ENCODE assay signal across 12 cellular contexts in the genomic region with DNA sequence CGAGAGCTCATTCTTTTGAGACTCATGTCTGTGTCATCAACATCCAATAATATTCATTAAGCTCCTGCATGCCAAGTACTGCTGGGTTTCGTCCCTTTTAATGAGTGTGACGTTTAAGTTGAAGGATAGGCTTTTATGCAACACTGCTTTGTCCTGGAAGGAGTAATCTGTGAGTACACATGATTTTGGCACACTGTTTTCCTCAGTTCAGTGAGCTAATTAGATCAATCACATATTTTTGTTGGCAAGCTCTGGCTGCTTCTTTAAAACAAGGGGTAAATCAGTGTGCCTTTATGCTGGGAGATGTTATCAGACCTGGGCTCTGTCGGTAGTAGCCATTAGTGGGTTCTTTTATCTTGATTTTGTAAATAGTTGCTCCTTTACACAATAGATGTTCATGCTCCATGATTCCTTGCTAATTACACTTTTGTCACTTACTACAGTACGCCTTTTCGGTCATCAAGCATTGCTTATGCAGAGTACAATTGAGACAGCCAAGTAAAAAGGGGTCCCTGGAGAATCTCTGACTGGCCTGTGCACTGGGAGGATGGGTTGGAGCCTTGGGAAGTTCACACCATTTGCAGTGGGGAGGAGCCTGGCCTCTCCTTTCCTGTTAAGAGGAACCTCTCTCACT.
A peak's percentile ranks its signal among the peaks of the same experiment; 100 is the strongest.
DNase-seq lines count a peak whose midpoint lies in the region; ATAC-seq and TF ChIP-seq lines count a peak whose summit lies in the region.
"Had no signal": no experiment of that assay in that cellular context is flagged by ENCODE, and none has a peak within 500 bp of the region (broad histone marks: within the 10 kb centered on the region; RNA-seq: fewer than 3 reads in every experiment).

No MANE protein-coding gene starts in this region.

- no peaks in the 10 kb centered on the region for H3K27me3 ChIP-seq in transverse colon
- H3K27me3 ChIP-seq: adrenal gland had no signal

- no peak overlapping the region for H3K4me3 Mint-ChIP-seq in activated T-helper 17 cell treated with anti-CD3 and anti-CD28 coated beads, Interleukin-2, amount 50 U/mL, for 72 hours
- H3K4me3 Mint-ChIP-seq: activated B cell treated with CpG ODN at 0.5 μM for 24 hours had no signal

- no peak overlapping the region for H3K4me3 ChIP-seq in transverse colon
- H3K4me3 ChIP-seq: adrenal gland had no signal

- H3K27ac ChIP-seq in RWPE1, result peak overlapping the region; percentile 60; the same call in 1 of the 2 replicates
- peak overlapping the region; percentile 22 to 62 (median 30) for H3K27ac ChIP-seq in transverse colon

- H3K36me3 ChIP-seq in transverse colon, result no peaks in the 10 kb centered on the region
- H3K36me3 ChIP-seq: adrenal gland had no signal

- TF ChIP-seq CTCF in RWPE1 (conservative IDR thresholded peaks at IDR 0.05; ENCODE audit: low read depth) (no peak), transverse colon (IDR thresholded peaks at IDR 0.05) (no peak)

- CTCF ChIA-PET in RWPE1 (lab: Yijun Ruan, JAX), result no interaction called here

- no peaks in the 10 kb centered on the region for H3K36me3 Mint-ChIP-seq in activated T-helper 17 cell treated with anti-CD3 and anti-CD28 coated beads, Interleukin-2, amount 50 U/mL, for 72 hours (ENCODE audit: low read depth)

- peaks cover 0 to 22% (median 3%) of the 10 kb centered on the region in 4 donors for H3K4me1 ChIP-seq in transverse colon

- H3K27me3 Mint-ChIP-seq in activated T-helper 17 cell treated with anti-CD3 and anti-CD28 coated beads, Interleukin-2, amount 50 U/mL, for 72 hours, result peaks cover 5% of the 10 kb centered on the region

- no peak for TF ChIP-seq POLR2A in transverse colon (IDR thresholded peaks at IDR 0.05)

- DNase-seq in HS-27A (ENCODE audit: low read depth), result peak; percentile 35
- DNase-seq in RWPE1 (ENCODE audit: low spot score), result peak; percentile 77
- peak; percentile 14 for DNase-seq in fibroblast of the conjunctiva (ENCODE audit: low read depth)
- DNase-seq in transverse colon, result no peak
- no peak for DNase-seq in mucosa of gallbladder (ENCODE audit: low spot score)
- DNase-seq: activated B cell treated with CpG ODN at 0.5 μM for 24 hours, left cardiac atrium, NCI-H1417 treated with DMSO at 0.1 percent for 48 hours had no signal

- H3K9me3 Mint-ChIP-seq in activated T-helper 17 cell treated with anti-CD3 and anti-CD28 coated beads, Interleukin-2, amount 50 U/mL, for 72 hours, result no peaks in the 10 kb centered on the region
- H3K9me3 Mint-ChIP-seq: activated B cell treated with CpG ODN at 0.5 μM for 24 hours had no signal

- TF ChIP-seq EP300 in transverse colon (IDR thresholded peaks at IDR 0.05; ENCODE audit: low read depth), result no peak

- POLR2A ChIA-PET in RWPE1 (lab: Yijun Ruan, JAX; ENCODE audit: low non-redundant PET), result no interaction called here

- intact Hi-C loops in transverse colon (cut with DNase I; ENCODE audit: low total_unique reads), result no loop called here

- no peak for ATAC-seq in GM21515 (IDR thresholded peaks at IDR 0.05; ENCODE audit: unreplicated experiment)
- ATAC-seq in GM19397 (IDR thresholded peaks at IDR 0.05; ENCODE audit: unreplicated experiment), result no peak
- no peak for ATAC-seq in activated T-helper 17 cell treated with anti-CD3 and anti-CD28 coated beads, Interleukin-2, amount 50 U/mL, for 72 hours (replicated peaks)

- no peaks in the 10 kb centered on the region for H3K9me3 ChIP-seq in transverse colon
- H3K9me3 ChIP-seq: adrenal gland had no signal

- no peaks in the 10 kb centered on the region for H3K4me1 Mint-ChIP-seq in activated T-helper 17 cell treated with anti-CD3 and anti-CD28 coated beads, Interleukin-2, amount 50 U/mL, for 72 hours
- H3K4me1 Mint-ChIP-seq: activated B cell treated with CpG ODN at 0.5 μM for 24 hours had no signal

- WGBS in transverse colon (ENCODE audit: low coverage in 1 of 2), 2 donors, result 30 to 43% methylated on average over 4 to 6 of the region's 6 CpGs

- H3K27ac Mint-ChIP-seq in activated T-helper 17 cell treated with anti-CD3 and anti-CD28 coated beads, Interleukin-2, amount 50 U/mL, for 72 hours, result no peak overlapping the region
- H3K27ac Mint-ChIP-seq: activated B cell treated with CpG ODN at 0.5 μM for 24 hours had no signal

- in situ Hi-C loops in transverse colon (cut with MboI; ENCODE audit: low pct_ligation_motif_present in 1 of 4, low pct_unique_long_range_greater_than_20kb in 1 of 4, low sequenced_read_pairs in 3 of 4), result no loop called here

Comparison
In these comparisons a context has a peak if more than half of its experiments do, and no peak if none do; other contexts are left out.
1. DNase-seq: peak in HS-27A (single experiment), RWPE1 (single experiment) and fibroblast of the conjunctiva (single experiment); none in transverse colon (single experiment) and mucosa of gallbladder (single experiment).